ENCODE assay signal across 1 cellular context in the genomic region with DNA sequence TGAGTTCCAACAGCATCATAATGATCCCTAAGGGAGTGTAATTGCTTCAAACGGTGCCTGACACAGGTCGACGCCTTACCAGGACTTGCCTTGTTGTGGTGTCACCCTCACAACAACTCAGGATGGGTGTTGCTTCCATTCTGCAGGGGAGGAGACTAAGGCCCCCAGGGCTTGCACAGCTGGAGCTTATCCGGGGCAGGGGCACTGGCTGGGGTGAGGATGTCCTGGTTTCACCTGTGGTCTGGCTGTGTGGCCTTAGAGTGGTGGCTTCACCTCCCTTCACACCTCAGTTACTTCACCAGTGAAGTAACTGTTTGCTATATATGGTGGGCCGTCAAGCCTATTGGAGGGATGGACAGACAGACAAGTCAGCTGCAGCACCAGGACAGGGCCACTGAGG.
TF ChIP-seq lines count a peak whose summit lies in the region.

No MANE protein-coding gene starts in this region.

TF ChIP-seq in HepG2, 621 proteins besides CTCF, POLR2A, EP300 and RAD21 (continues in another document):
- TF ChIP-seq ZNF564 (CRISPR knock-in tag; IDR thresholded peaks at IDR 0.05) = no peak
- no peak for TF ChIP-seq ZNF350 (CRISPR knock-in tag; IDR thresholded peaks at IDR 0.05; ENCODE audit: borderline replicate concordance, low read depth)
- no peak for TF ChIP-seq FIP1L1 (IDR thresholded peaks at IDR 0.05; ENCODE audit: borderline replicate concordance, insufficient read depth, low read depth, low read length)
- no peak for TF ChIP-seq TOPORS (CRISPR knock-in tag; IDR thresholded peaks at IDR 0.05)
- TF ChIP-seq RBM22 (optimal IDR thresholded peaks at IDR 0.05; ENCODE audit: low read length) = no peak
- TF ChIP-seq, protein P1, sequence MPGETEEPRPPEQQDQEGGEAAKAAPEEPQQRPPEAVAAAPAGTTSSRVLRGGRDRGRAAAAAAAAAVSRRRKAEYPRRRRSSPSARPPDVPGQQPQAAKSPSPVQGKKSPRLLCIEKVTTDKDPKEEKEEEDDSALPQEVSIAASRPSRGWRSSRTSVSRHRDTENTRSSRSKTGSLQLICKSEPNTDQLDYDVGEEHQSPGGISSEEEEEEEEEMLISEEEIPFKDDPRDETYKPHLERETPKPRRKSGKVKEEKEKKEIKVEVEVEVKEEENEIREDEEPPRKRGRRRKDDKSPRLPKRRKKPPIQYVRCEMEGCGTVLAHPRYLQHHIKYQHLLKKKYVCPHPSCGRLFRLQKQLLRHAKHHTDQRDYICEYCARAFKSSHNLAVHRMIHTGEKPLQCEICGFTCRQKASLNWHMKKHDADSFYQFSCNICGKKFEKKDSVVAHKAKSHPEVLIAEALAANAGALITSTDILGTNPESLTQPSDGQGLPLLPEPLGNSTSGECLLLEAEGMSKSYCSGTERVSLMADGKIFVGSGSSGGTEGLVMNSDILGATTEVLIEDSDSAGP (CRISPR knock-in tag; IDR thresholded peaks at IDR 0.05; ENCODE audit: borderline replicate concordance) = no peak
- TF ChIP-seq CBX1 (IDR thresholded peaks at IDR 0.05; ENCODE audit: low read depth) = no peak
- no peak for TF ChIP-seq ZNF740 (CRISPR knock-in tag; IDR thresholded peaks at IDR 0.05)
- TF ChIP-seq, protein P2, sequence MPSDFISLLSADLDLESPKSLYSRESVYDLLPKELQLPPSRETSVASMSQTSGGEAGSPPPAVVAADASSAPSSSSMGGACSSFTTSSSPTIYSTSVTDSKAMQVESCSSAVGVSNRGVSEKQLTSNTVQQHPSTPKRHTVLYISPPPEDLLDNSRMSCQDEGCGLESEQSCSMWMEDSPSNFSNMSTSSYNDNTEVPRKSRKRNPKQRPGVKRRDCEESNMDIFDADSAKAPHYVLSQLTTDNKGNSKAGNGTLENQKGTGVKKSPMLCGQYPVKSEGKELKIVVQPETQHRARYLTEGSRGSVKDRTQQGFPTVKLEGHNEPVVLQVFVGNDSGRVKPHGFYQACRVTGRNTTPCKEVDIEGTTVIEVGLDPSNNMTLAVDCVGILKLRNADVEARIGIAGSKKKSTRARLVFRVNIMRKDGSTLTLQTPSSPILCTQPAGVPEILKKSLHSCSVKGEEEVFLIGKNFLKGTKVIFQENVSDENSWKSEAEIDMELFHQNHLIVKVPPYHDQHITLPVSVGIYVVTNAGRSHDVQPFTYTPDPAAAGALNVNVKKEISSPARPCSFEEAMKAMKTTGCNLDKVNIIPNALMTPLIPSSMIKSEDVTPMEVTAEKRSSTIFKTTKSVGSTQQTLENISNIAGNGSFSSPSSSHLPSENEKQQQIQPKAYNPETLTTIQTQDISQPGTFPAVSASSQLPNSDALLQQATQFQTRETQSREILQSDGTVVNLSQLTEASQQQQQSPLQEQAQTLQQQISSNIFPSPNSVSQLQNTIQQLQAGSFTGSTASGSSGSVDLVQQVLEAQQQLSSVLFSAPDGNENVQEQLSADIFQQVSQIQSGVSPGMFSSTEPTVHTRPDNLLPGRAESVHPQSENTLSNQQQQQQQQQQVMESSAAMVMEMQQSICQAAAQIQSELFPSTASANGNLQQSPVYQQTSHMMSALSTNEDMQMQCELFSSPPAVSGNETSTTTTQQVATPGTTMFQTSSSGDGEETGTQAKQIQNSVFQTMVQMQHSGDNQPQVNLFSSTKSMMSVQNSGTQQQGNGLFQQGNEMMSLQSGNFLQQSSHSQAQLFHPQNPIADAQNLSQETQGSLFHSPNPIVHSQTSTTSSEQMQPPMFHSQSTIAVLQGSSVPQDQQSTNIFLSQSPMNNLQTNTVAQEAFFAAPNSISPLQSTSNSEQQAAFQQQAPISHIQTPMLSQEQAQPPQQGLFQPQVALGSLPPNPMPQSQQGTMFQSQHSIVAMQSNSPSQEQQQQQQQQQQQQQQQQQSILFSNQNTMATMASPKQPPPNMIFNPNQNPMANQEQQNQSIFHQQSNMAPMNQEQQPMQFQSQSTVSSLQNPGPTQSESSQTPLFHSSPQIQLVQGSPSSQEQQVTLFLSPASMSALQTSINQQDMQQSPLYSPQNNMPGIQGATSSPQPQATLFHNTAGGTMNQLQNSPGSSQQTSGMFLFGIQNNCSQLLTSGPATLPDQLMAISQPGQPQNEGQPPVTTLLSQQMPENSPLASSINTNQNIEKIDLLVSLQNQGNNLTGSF (CRISPR knock-in tag; IDR thresholded peaks at IDR 0.05) = 0 out of 2 replicates have a peak, but pooled peaks have one; percentile 13
- no peak for TF ChIP-seq ZNF672 (CRISPR knock-in tag; IDR thresholded peaks at IDR 0.05)
- no peak for TF ChIP-seq ZBTB26 (CRISPR knock-in tag; IDR thresholded peaks at IDR 0.05; ENCODE audit: borderline replicate concordance)
- TF ChIP-seq, protein P3, sequence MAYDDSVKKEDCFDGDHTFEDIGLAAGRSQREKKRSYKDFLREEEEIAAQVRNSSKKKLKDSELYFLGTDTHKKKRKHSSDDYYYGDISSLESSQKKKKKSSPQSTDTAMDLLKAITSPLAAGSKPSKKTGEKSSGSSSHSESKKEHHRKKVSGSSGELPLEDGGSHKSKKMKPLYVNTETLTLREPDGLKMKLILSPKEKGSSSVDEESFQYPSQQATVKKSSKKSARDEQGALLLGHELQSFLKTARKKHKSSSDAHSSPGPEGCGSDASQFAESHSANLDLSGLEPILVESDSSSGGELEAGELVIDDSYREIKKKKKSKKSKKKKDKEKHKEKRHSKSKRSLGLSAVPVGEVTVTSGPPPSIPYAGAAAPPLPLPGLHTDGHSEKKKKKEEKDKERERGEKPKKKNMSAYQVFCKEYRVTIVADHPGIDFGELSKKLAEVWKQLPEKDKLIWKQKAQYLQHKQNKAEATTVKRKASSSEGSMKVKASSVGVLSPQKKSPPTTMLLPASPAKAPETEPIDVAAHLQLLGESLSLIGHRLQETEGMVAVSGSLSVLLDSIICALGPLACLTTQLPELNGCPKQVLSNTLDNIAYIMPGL (CRISPR knock-in tag; IDR thresholded peaks at IDR 0.05; ENCODE audit: borderline replicate concordance in 1 of 2, low read depth in 1 of 2) = 0 out of 4 replicates have a peak, but pooled peaks of 1 of the 2 experiments have one; percentile 3
- no peak for TF ChIP-seq ZNF772 (CRISPR knock-in tag; IDR thresholded peaks at IDR 0.05)
- peak; percentile 5; the same call in 1 of the 2 replicates for TF ChIP-seq HOXD1 (CRISPR knock-in tag; IDR thresholded peaks at IDR 0.05)
- no peak for TF ChIP-seq KLF6 (CRISPR knock-in tag; IDR thresholded peaks at IDR 0.05)
- TF ChIP-seq ZNF816 (CRISPR knock-in tag; IDR thresholded peaks at IDR 0.05; ENCODE audit: borderline replicate concordance) = no peak
- no peak for TF ChIP-seq ZNF850 (CRISPR knock-in tag; conservative IDR thresholded peaks at IDR 0.05)
- no peak for TF ChIP-seq XBP1 (CRISPR knock-in tag; IDR thresholded peaks at IDR 0.05)
- no peak for TF ChIP-seq ZNF646 (CRISPR knock-in tag; IDR thresholded peaks at IDR 0.05)
- TF ChIP-seq, protein P4, sequence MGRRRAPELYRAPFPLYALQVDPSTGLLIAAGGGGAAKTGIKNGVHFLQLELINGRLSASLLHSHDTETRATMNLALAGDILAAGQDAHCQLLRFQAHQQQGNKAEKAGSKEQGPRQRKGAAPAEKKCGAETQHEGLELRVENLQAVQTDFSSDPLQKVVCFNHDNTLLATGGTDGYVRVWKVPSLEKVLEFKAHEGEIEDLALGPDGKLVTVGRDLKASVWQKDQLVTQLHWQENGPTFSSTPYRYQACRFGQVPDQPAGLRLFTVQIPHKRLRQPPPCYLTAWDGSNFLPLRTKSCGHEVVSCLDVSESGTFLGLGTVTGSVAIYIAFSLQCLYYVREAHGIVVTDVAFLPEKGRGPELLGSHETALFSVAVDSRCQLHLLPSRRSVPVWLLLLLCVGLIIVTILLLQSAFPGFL (CRISPR knock-in tag; IDR thresholded peaks at IDR 0.05) = 0 out of 2 replicates have a peak, but pooled peaks have one; percentile 20
- TF ChIP-seq TEAD2 (CRISPR knock-in tag; IDR thresholded peaks at IDR 0.05) = no peak
- TF ChIP-seq PAX8 (CRISPR knock-in tag; IDR thresholded peaks at IDR 0.05; ENCODE audit: borderline replicate concordance) = no peak
- TF ChIP-seq, protein P5, sequence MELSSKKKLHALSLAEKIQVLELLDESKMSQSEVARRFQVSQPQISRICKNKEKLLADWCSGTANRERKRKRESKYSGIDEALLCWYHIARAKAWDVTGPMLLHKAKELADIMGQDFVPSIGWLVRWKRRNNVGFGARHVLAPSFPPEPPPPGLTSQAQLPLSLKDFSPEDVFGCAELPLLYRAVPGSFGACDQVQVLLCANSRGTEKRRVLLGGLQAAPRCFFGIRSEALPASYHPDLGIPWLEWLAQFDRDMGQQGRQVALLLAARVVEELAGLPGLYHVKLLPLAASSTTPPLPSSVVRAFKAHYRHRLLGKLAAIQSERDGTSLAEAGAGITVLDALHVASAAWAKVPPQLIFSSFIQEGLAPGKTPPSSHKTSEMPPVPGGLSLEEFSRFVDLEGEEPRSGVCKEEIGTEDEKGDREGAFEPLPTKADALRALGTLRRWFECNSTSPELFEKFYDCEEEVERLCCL (CRISPR knock-in tag; IDR thresholded peaks at IDR 0.05; ENCODE audit: borderline replicate concordance) = no peak
- no peak for TF ChIP-seq DMTF1 (CRISPR knock-in tag; IDR thresholded peaks at IDR 0.05)
- no peak for TF ChIP-seq ZMAT5 (CRISPR knock-in tag; IDR thresholded peaks at IDR 0.05; ENCODE audit: borderline replicate concordance, low read depth)
- TF ChIP-seq FOXK2 (IDR thresholded peaks at IDR 0.05) = no peak
- TF ChIP-seq SCMH1 (CRISPR knock-in tag; IDR thresholded peaks at IDR 0.05; ENCODE audit: borderline replicate concordance) = no peak
- TF ChIP-seq ZNF224 (CRISPR knock-in tag; IDR thresholded peaks at IDR 0.05) = 0 out of 2 replicates have a peak, but pooled peaks have one; percentile 9
- TF ChIP-seq, protein P6, sequence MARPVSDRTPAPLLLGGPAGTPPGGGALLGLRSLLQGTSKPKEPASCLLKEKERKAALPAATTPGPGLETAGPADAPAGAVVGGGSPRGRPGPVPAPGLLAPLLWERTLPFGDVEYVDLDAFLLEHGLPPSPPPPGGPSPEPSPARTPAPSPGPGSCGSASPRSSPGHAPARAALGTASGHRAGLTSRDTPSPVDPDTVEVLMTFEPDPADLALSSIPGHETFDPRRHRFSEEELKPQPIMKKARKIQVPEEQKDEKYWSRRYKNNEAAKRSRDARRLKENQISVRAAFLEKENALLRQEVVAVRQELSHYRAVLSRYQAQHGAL (CRISPR knock-in tag; IDR thresholded peaks at IDR 0.05; ENCODE audit: not compliant biosample characterization) = no peak
